3 cellular contexts compared by ENCODE assay signal in the genomic region with DNA sequence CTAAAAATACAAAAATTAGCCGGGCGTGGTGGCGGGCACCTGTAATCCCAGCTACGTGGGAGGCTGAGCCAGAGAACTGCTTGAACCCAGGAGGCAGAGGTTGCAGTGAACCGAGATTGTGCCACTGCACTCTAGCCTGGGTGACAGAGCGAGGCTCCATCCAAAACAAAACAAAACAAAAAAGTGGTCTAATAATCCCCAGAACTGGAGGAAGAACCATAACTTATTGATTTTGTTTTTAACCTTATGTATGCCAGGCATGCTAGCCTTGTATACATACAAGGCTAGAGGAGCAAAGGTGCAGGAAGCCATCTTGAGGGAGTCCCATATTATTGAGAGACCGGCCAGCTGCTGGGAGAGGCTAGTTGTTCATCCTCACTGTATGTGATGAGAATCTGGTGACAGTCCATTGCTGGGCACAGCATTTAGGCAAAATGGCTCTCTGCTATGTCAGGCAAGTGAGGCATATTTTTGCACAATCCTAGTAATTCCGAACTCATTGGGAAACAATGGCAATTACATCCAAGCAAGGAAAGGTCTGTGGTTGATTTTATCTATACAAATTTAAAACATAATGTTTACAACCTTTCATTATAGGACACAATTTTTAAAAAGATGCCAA.
TF ChIP-seq lines count a peak whose summit lies in the region.

No MANE protein-coding gene starts in this region.

TF ChIP-seq in SK-N-SH, 30 proteins besides CTCF, POLR2A, EP300 and RAD21 (continues in another document):
- TF ChIP-seq, protein P1, sequence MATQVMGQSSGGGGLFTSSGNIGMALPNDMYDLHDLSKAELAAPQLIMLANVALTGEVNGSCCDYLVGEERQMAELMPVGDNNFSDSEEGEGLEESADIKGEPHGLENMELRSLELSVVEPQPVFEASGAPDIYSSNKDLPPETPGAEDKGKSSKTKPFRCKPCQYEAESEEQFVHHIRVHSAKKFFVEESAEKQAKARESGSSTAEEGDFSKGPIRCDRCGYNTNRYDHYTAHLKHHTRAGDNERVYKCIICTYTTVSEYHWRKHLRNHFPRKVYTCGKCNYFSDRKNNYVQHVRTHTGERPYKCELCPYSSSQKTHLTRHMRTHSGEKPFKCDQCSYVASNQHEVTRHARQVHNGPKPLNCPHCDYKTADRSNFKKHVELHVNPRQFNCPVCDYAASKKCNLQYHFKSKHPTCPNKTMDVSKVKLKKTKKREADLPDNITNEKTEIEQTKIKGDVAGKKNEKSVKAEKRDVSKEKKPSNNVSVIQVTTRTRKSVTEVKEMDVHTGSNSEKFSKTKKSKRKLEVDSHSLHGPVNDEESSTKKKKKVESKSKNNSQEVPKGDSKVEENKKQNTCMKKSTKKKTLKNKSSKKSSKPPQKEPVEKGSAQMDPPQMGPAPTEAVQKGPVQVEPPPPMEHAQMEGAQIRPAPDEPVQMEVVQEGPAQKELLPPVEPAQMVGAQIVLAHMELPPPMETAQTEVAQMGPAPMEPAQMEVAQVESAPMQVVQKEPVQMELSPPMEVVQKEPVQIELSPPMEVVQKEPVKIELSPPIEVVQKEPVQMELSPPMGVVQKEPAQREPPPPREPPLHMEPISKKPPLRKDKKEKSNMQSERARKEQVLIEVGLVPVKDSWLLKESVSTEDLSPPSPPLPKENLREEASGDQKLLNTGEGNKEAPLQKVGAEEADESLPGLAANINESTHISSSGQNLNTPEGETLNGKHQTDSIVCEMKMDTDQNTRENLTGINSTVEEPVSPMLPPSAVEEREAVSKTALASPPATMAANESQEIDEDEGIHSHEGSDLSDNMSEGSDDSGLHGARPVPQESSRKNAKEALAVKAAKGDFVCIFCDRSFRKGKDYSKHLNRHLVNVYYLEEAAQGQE (IDR thresholded peaks at IDR 0.05; ENCODE audit: low read depth, low read length) = no peak
- TF ChIP-seq MXI1 (IDR thresholded peaks at IDR 0.05; ENCODE audit: low read depth, low read length) (no peak), TEAD4 (IDR thresholded peaks at IDR 0.05; ENCODE audit: borderline replicate concordance, insufficient read depth) (no peak), SMC3 (IDR thresholded peaks at IDR 0.05; ENCODE audit: low read depth, low read length) (no peak), NFIC (IDR thresholded peaks at IDR 0.05; ENCODE audit: borderline replicate concordance) (no peak), FOXM1 (IDR thresholded peaks at IDR 0.05; ENCODE audit: low read depth) (no peak), TAF1 (IDR thresholded peaks at IDR 0.05; ENCODE audit: borderline replicate concordance, low read depth, low read length) (no peak), RXRA (IDR thresholded peaks at IDR 0.05; ENCODE audit: borderline replicate concordance, low read depth) (no peak), GABPA (IDR thresholded peaks at IDR 0.05; ENCODE audit: low read depth) (no peak), EZH2phosphoT487 (IDR thresholded peaks at IDR 0.05; ENCODE audit: borderline replicate concordance, low read depth) (no peak), NRF1 (IDR thresholded peaks at IDR 0.05; ENCODE audit: low read depth, low read length) (no peak), GATA2 (CRISPR knock-in tag; IDR thresholded peaks at IDR 0.05) (no peak), JUND (IDR thresholded peaks at IDR 0.05) (no peak)
- TF ChIP-seq, protein P2, sequence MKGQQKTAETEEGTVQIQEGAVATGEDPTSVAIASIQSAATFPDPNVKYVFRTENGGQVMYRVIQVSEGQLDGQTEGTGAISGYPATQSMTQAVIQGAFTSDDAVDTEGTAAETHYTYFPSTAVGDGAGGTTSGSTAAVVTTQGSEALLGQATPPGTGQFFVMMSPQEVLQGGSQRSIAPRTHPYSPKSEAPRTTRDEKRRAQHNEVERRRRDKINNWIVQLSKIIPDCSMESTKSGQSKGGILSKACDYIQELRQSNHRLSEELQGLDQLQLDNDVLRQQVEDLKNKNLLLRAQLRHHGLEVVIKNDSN (IDR thresholded peaks at IDR 0.05; ENCODE audit: borderline replicate concordance, low read depth) = no peak
- TF ChIP-seq, protein P3, sequence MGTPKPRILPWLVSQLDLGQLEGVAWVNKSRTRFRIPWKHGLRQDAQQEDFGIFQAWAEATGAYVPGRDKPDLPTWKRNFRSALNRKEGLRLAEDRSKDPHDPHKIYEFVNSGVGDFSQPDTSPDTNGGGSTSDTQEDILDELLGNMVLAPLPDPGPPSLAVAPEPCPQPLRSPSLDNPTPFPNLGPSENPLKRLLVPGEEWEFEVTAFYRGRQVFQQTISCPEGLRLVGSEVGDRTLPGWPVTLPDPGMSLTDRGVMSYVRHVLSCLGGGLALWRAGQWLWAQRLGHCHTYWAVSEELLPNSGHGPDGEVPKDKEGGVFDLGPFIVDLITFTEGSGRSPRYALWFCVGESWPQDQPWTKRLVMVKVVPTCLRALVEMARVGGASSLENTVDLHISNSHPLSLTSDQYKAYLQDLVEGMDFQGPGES (IDR thresholded peaks at IDR 0.05; ENCODE audit: low read depth, low read length) = no peak

TF ChIP-seq in SK-N-SH treated with all-trans-retinoic acid at 6 μM for 48 hours, 23 proteins besides CTCF, POLR2A, EP300 and RAD21 (continued from another document and continues in another):
- TF ChIP-seq, protein P4, sequence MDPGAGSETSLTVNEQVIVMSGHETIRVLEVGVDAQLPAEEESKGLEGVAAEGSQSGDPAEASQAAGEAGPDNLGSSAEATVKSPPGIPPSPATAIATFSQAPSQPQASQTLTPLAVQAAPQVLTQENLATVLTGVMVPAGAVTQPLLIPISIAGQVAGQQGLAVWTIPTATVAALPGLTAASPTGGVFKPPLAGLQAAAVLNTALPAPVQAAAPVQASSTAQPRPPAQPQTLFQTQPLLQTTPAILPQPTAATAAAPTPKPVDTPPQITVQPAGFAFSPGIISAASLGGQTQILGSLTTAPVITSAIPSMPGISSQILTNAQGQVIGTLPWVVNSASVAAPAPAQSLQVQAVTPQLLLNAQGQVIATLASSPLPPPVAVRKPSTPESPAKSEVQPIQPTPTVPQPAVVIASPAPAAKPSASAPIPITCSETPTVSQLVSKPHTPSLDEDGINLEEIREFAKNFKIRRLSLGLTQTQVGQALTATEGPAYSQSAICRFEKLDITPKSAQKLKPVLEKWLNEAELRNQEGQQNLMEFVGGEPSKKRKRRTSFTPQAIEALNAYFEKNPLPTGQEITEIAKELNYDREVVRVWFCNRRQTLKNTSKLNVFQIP (CRISPR knock-in tag; IDR thresholded peaks at IDR 0.05; ENCODE audit: borderline replicate concordance, low read depth) = no peak
- TF ChIP-seq RARB (CRISPR knock-in tag; IDR thresholded peaks at IDR 0.05) (no peak), ZNF565 (CRISPR knock-in tag; conservative IDR thresholded peaks at IDR 0.05; ENCODE audit: low read depth) (no peak), GLIS3 (CRISPR knock-in tag; IDR thresholded peaks at IDR 0.05) (no peak), CSDC2 (CRISPR knock-in tag; IDR thresholded peaks at IDR 0.05) (no peak), ZFP3 (CRISPR knock-in tag; IDR thresholded peaks at IDR 0.05) (no peak), ZNF70 (CRISPR knock-in tag; IDR thresholded peaks at IDR 0.05) (no peak), ZC3H10 (CRISPR knock-in tag; IDR thresholded peaks at IDR 0.05) (no peak), PPARA (CRISPR knock-in tag; IDR thresholded peaks at IDR 0.05; ENCODE audit: borderline replicate concordance) (no peak)
- TF ChIP-seq, protein P5, sequence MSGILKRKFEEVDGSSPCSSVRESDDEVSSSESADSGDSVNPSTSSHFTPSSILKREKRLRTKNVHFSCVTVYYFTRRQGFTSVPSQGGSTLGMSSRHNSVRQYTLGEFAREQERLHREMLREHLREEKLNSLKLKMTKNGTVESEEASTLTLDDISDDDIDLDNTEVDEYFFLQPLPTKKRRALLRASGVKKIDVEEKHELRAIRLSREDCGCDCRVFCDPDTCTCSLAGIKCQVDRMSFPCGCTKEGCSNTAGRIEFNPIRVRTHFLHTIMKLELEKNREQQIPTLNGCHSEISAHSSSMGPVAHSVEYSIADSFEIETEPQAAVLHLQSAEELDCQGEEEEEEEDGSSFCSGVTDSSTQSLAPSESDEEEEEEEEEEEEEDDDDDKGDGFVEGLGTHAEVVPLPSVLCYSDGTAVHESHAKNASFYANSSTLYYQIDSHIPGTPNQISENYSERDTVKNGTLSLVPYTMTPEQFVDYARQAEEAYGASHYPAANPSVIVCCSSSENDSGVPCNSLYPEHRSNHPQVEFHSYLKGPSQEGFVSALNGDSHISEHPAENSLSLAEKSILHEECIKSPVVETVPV (CRISPR knock-in tag; IDR thresholded peaks at IDR 0.05) = no peak
- TF ChIP-seq, protein P6, sequence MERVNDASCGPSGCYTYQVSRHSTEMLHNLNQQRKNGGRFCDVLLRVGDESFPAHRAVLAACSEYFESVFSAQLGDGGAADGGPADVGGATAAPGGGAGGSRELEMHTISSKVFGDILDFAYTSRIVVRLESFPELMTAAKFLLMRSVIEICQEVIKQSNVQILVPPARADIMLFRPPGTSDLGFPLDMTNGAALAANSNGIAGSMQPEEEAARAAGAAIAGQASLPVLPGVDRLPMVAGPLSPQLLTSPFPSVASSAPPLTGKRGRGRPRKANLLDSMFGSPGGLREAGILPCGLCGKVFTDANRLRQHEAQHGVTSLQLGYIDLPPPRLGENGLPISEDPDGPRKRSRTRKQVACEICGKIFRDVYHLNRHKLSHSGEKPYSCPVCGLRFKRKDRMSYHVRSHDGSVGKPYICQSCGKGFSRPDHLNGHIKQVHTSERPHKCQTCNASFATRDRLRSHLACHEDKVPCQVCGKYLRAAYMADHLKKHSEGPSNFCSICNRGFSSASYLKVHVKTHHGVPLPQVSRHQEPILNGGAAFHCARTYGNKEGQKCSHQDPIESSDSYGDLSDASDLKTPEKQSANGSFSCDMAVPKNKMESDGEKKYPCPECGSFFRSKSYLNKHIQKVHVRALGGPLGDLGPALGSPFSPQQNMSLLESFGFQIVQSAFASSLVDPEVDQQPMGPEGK (CRISPR knock-in tag; IDR thresholded peaks at IDR 0.05; ENCODE audit: borderline replicate concordance) = no peak

TF ChIP-seq in GM23338, 12 proteins besides CTCF, POLR2A, EP300 and RAD21:
- TF ChIP-seq, protein P1 (IDR thresholded peaks at IDR 0.05; ENCODE audit: unreplicated experiment) = no peak
- TF ChIP-seq JUNB (IDR thresholded peaks at IDR 0.05; ENCODE audit: unreplicated experiment) (no peak), EZH2phosphoT487 (IDR thresholded peaks at IDR 0.05; ENCODE audit: unreplicated experiment) (no peak), POLR2AphosphoS5 (IDR thresholded peaks at IDR 0.05; ENCODE audit: low read depth) (no peak), ZNF114 (CRISPR knock-in tag; IDR thresholded peaks at IDR 0.05) (no peak), EZH2 (IDR thresholded peaks at IDR 0.05; ENCODE audit: low read depth, unreplicated experiment) (no peak)
- TF ChIP-seq, protein P7, sequence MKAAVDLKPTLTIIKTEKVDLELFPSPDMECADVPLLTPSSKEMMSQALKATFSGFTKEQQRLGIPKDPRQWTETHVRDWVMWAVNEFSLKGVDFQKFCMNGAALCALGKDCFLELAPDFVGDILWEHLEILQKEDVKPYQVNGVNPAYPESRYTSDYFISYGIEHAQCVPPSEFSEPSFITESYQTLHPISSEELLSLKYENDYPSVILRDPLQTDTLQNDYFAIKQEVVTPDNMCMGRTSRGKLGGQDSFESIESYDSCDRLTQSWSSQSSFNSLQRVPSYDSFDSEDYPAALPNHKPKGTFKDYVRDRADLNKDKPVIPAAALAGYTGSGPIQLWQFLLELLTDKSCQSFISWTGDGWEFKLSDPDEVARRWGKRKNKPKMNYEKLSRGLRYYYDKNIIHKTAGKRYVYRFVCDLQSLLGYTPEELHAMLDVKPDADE (IDR thresholded peaks at IDR 0.05) = no peak
TF ChIP-seq in GM23338: peak in this region for 0.
